In the genomic region with DNA sequence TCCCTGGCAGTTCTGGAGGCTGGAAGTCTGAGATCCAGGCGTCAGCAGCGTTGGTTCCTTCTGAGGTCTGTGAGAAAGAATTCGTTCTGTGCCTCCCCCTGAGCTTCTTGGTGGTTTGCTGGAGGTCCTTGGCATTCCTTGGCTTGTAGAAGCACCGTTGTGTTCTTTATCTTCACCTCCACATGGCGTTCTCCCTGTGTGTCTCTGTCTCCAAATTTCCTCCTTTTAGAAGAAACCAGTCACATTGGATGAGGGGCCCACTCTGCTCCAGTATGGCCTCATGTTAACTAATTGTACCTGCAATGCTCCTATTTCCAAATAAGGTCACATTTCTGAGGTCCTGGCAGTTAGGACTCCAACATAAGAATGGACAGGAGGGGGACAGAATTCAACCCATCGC, we compare ENCODE assay signal across 11 cellular contexts.
A peak's percentile ranks its signal among the peaks of the same experiment; 100 is the strongest.
DNase-seq lines count a peak whose midpoint lies in the region; ATAC-seq and TF ChIP-seq lines count a peak whose summit lies in the region.
"Had no signal": no experiment of that assay in that cellular context is flagged by ENCODE, and none has a peak within 500 bp of the region (broad histone marks: within the 10 kb centered on the region; RNA-seq: fewer than 3 reads in every experiment).

No MANE protein-coding gene starts in this region.

- H3K9me2 ChIP-seq in Karpas-422 (replicated peaks; ENCODE audit: insufficient read depth, low read length) = no peaks in the 10 kb centered on the region

- H4K20me1 ChIP-seq in OCI-LY3 (ENCODE audit: insufficient read depth, low read length) (no peaks in the 10 kb centered on the region), Karpas-422 (ENCODE audit: insufficient read depth, low read depth, low read length) (no peaks in the 10 kb centered on the region)
- H4K20me1 ChIP-seq: BLaER1 had no signal

- H2AFZ ChIP-seq in OCI-LY3 (ENCODE audit: low read depth, low read length) (no peak overlapping the region), Karpas-422 (ENCODE audit: low read length) (no peak overlapping the region)

- H3K27me3 Mint-ChIP-seq in osteocyte (ENCODE audit: unreplicated experiment) = no peaks in the 10 kb centered on the region

- peak overlapping the region; percentile 53; the same call in 1 of the 2 replicates for H3K4me2 ChIP-seq in OCI-LY3 (ENCODE audit: low read length)
- no peak overlapping the region for H3K4me2 ChIP-seq in Karpas-422 (ENCODE audit: low read depth, low read length, poor library complexity, severe bottlenecking)
- H3K4me2 ChIP-seq: BLaER1 had no signal

- peaks cover 20% of the 10 kb centered on the region for H3K4me1 Mint-ChIP-seq in osteocyte (ENCODE audit: unreplicated experiment)

- H3K36me3 Mint-ChIP-seq in osteocyte (ENCODE audit: unreplicated experiment) = no peaks in the 10 kb centered on the region

- H3K9me3 Mint-ChIP-seq in osteocyte (ENCODE audit: unreplicated experiment) = peaks cover 4% of the 10 kb centered on the region

- peak overlapping the region; percentile 94 for H3K27ac Mint-ChIP-seq in osteocyte (ENCODE audit: unreplicated experiment)

- H3K27me3 ChIP-seq in OCI-LY3 (ENCODE audit: low read depth, low read length) = peaks cover 77% of the 10 kb centered on the region
- H3K27me3 ChIP-seq in Karpas-422 (ENCODE audit: low read length) = no peaks in the 10 kb centered on the region
- H3K27me3 ChIP-seq: BLaER1 had no signal

- no peak overlapping the region for H3K9ac ChIP-seq in OCI-LY3 (ENCODE audit: low read length)
- no peak overlapping the region for H3K9ac ChIP-seq in Karpas-422 (ENCODE audit: low read length)
- H3K9ac ChIP-seq: BLaER1 had no signal

- H3K9me3 ChIP-seq in OCI-LY3 (ENCODE audit: insufficient read depth, low read length) (no peaks in the 10 kb centered on the region), Karpas-422 (ENCODE audit: low read length) (no peaks in the 10 kb centered on the region)

- in situ Hi-C loops in ACHN (cut with HindIII; ENCODE audit: low pct_ligation_motif_present, low pct_unique_long_range_greater_than_20kb, low sequenced_read_pairs) = no loop called here

- ATAC-seq in HG02759 (IDR thresholded peaks at IDR 0.05; ENCODE audit: unreplicated experiment) = no peak
- ATAC-seq in GM18520 (IDR thresholded peaks at IDR 0.05; ENCODE audit: unreplicated experiment) = no peak

- H3K36me3 ChIP-seq in OCI-LY3 (replicated peaks; ENCODE audit: low read depth, low read length) (no peaks in the 10 kb centered on the region), Karpas-422 (ENCODE audit: insufficient read depth, low read length) (no peaks in the 10 kb centered on the region)
- H3K36me3 ChIP-seq: BLaER1 had no signal

- DNase-seq in ACHN = peak; percentile 5
- DNase-seq in coronary artery (ENCODE audit: low spot score) = no peak
- DNase-seq in osteocyte (ENCODE audit: extremely low spot score, unreplicated experiment) = no peak
- DNase-seq in Karpas-422 = no peak
- no peak for DNase-seq in NCI-H1092 treated with DMSO at 0.1 percent for 48 hours (lab: John Stamatoyannopoulos, UW)
- DNase-seq: SHP77 treated with DMSO at 0.1 percent for 48 hours had no signal

- H3K27ac ChIP-seq in OCI-LY3 (ENCODE audit: low read length) = no peak overlapping the region
- H3K27ac ChIP-seq in coronary artery = peak overlapping the region; percentile 47 to 67
- no peak overlapping the region for H3K27ac ChIP-seq in Karpas-422 (ENCODE audit: low read length)
- H3K27ac ChIP-seq: BLaER1 had no signal

- no peak overlapping the region for H3K4me3 Mint-ChIP-seq in osteocyte (ENCODE audit: unreplicated experiment)

- H3K4me3 ChIP-seq in OCI-LY3 (ENCODE audit: low read length) (no peak overlapping the region), coronary artery (no peak overlapping the region), Karpas-422 (ENCODE audit: low read length) (no peak overlapping the region)
- H3K4me3 ChIP-seq: BLaER1, lung had no signal

- TF ChIP-seq CTCF in OCI-LY3 (IDR thresholded peaks at IDR 0.05; ENCODE audit: low read depth, low read length) (no peak), coronary artery (IDR thresholded peaks at IDR 0.05) (no peak), osteocyte (IDR thresholded peaks at IDR 0.05) (no peak)

- H3K79me2 ChIP-seq in OCI-LY3 (ENCODE audit: low read length) = no peaks in the 10 kb centered on the region
- H3K79me2 ChIP-seq in Karpas-422 (ENCODE audit: low read length) = no peaks in the 10 kb centered on the region

- H3K4me1 ChIP-seq in OCI-LY3 (ENCODE audit: low read length) (peaks cover 13% of the 10 kb centered on the region), Karpas-422 (ENCODE audit: low read length) (no peaks in the 10 kb centered on the region)

Comparison
In these comparisons a context has a peak if more than half of its experiments do, and no peak if none do; other contexts are left out.
1. H3K27ac ChIP-seq: peak in coronary artery (2 of 2); none in OCI-LY3 (single experiment) and Karpas-422 (single experiment).